Comparison of ENCODE assay signal across 20 cellular contexts in the genomic region with DNA sequence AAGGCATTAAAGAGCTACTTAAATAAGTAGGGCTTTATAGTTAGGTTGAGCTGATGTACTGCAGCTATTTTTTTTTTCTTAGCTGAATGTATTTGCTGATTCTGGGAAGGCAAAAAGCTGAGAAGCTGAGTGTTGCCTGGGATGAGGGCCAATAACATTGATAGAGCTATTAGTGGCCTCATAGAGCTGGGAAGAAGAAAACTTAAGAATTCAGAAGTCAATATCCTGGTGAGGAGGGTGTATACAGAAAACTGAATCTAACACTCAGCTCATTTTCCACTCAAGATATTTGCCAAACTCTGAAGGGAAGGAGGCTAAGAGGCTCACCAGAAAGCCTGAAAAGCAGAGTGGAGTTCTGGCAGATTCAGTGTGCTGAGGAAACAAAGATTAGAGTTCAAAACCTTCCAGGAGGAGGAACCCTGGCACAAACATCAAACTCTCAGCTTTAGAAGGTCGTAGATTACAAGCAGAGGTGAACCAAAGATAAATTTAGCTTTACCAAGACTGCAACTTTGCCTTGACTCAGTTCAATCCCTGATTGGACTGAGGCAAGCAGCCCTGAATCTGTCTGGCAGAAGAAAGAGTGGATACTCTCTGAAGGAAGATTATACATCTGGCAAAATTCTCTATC. TPM values are rescaled to one million over a fixed set of nuclear protein-coding genes. Genes with fewer than 3 reads are reported as not detected.
"Had no signal": no experiment of that assay in that cellular context is flagged by ENCODE, and none has a peak within 500 bp of the region (broad histone marks: within the 10 kb centered on the region; RNA-seq: fewer than 3 reads in every experiment).

No MANE protein-coding gene starts in this region.

- H3K27ac Mint-ChIP-seq: activated CD4-positive, alpha-beta memory T cell treated with anti-CD3 and anti-CD28 coated beads for 36 hours; activated CD8-positive, alpha-beta memory T cell treated with anti-CD3 and anti-CD28 coated beads, Interleukin-2, amount 10 ng/mL, durations not matched to agents 7 days and 5 days; activated naive CD4-positive, alpha-beta T cell treated with anti-CD3 and anti-CD28 coated beads, Interleukin-2, amount 10 ng/mL, durations not matched to agents 7 days and 5 days; activated T-cell treated with anti-CD3 and anti-CD28 coated beads, Interleukin-2, amount 50 U/mL, for 24 hours; immature natural killer cell; naive thymus-derived CD8-positive, alpha-beta T cell had no signal

- H3K27me3 ChIP-seq: colonic mucosa, esophagus muscularis mucosa, foreskin keratinocyte, transverse colon had no signal

- ATAC-seq: activated CD8-positive, alpha-beta memory T cell treated with anti-CD3 and anti-CD28 coated beads, Interleukin-2, amount 10 ng/mL, durations not matched to agents 7 days and 5 days; foreskin keratinocyte; naive thymus-derived CD8-positive, alpha-beta T cell had no signal

- H3K36me3 Mint-ChIP-seq: activated CD4-positive, alpha-beta memory T cell treated with anti-CD3 and anti-CD28 coated beads for 36 hours; activated CD8-positive, alpha-beta memory T cell treated with anti-CD3 and anti-CD28 coated beads, Interleukin-2, amount 10 ng/mL, durations not matched to agents 7 days and 5 days; activated naive CD4-positive, alpha-beta T cell treated with anti-CD3 and anti-CD28 coated beads, Interleukin-2, amount 10 ng/mL, durations not matched to agents 7 days and 5 days; immature natural killer cell had no signal

- H3K4me2 ChIP-seq: smooth muscle cell had no signal

- DNase-seq: activated CD4-positive, alpha-beta memory T cell treated with anti-CD3 and anti-CD28 coated beads for 36 hours; activated CD8-positive, alpha-beta memory T cell treated with anti-CD3 and anti-CD28 coated beads, Interleukin-2, amount 10 ng/mL, durations not matched to agents 7 days and 5 days; activated naive CD4-positive, alpha-beta T cell treated with anti-CD3 and anti-CD28 coated beads, Interleukin-2, amount 10 ng/mL, durations not matched to agents 7 days and 5 days; activated T-cell treated with anti-CD3 and anti-CD28 coated beads, Interleukin-2, amount 50 U/mL, for 24 hours; caudate nucleus; colonic mucosa; effector CD4-positive, alpha-beta T cell; foreskin keratinocyte; immature natural killer cell; naive thymus-derived CD8-positive, alpha-beta T cell; posterior cingulate gyrus; stimulated activated CD4-positive, alpha-beta T cell treated with anti-CD3 and anti-CD28 coated beads, Interleukin-4, amount 100 ng/mL, for 4 hours; stimulated activated CD8-positive, alpha-beta memory T cell treated with anti-CD3 and anti-CD28 coated beads, Interleukin-4, amount 100 ng/mL, for 48 hours; stimulated activated naive CD4-positive, alpha-beta T cell treated with Interleukin-2 at 50 U/mL for 16 hours; T-helper 1 cell; T1000; transverse colon had no signal

- H3K4me1 Mint-ChIP-seq: activated CD8-positive, alpha-beta memory T cell treated with anti-CD3 and anti-CD28 coated beads, Interleukin-2, amount 10 ng/mL, durations not matched to agents 7 days and 5 days; activated naive CD4-positive, alpha-beta T cell treated with anti-CD3 and anti-CD28 coated beads, Interleukin-2, amount 10 ng/mL, durations not matched to agents 7 days and 5 days; immature natural killer cell; naive thymus-derived CD8-positive, alpha-beta T cell had no signal

- H3K9me3 ChIP-seq: colonic mucosa, transverse colon had no signal

- H3K4me1 ChIP-seq: colonic mucosa, transverse colon had no signal

- H3K9me3 Mint-ChIP-seq: activated naive CD4-positive, alpha-beta T cell treated with anti-CD3 and anti-CD28 coated beads, Interleukin-2, amount 10 ng/mL, durations not matched to agents 7 days and 5 days had no signal

- H3K36me3 ChIP-seq: colonic mucosa, transverse colon had no signal

- H3K27ac ChIP-seq: colonic mucosa, foreskin keratinocyte, VCaP had no signal

- H3K4me3 ChIP-seq: colonic mucosa, esophagus muscularis mucosa, smooth muscle cell, transverse colon had no signal

- H3K4me3 Mint-ChIP-seq: activated CD4-positive, alpha-beta memory T cell treated with anti-CD3 and anti-CD28 coated beads for 36 hours; activated CD8-positive, alpha-beta memory T cell treated with anti-CD3 and anti-CD28 coated beads, Interleukin-2, amount 10 ng/mL, durations not matched to agents 7 days and 5 days; activated naive CD4-positive, alpha-beta T cell treated with anti-CD3 and anti-CD28 coated beads, Interleukin-2, amount 10 ng/mL, durations not matched to agents 7 days and 5 days; activated T-cell treated with anti-CD3 and anti-CD28 coated beads, Interleukin-2, amount 50 U/mL, for 24 hours; immature natural killer cell; naive thymus-derived CD8-positive, alpha-beta T cell had no signal

RNA-seq across cellular contexts. Expression of a gene that starts 11.3 kb away (rescaled TPM):
- total RNA-seq: activated CD8-positive, alpha-beta memory T cell treated with anti-CD3 and anti-CD28 coated beads, Interleukin-2, amount 10 ng/mL, durations not matched to agents 7 days and 5 days; naive thymus-derived CD8-positive, alpha-beta T cell had no signal
- polyA plus RNA-seq: immature natural killer cell; naive thymus-derived CD8-positive, alpha-beta T cell had no signal
